19 cellular contexts compared by ENCODE assay signal in genomic region chr1:230855886-230856285, GRCh38. TPM values are rescaled to one million over a fixed set of nuclear protein-coding genes. Genes with fewer than 3 reads are reported as not detected.
A peak's percentile ranks its signal among the peaks of the same experiment; 100 is the strongest.
DNase-seq lines count a peak whose midpoint lies in the region; ATAC-seq and TF ChIP-seq lines count a peak whose summit lies in the region.
"Had no signal": no experiment of that assay in that cellular context is flagged by ENCODE, and none has a peak within 500 bp of the region (broad histone marks: within the 10 kb centered on the region; RNA-seq: fewer than 3 reads in every experiment).

No MANE protein-coding gene starts in this region.

- no peak overlapping the region for H2AFZ ChIP-seq in neuronal stem cell (ENCODE audit: low read length)

- H2BK15ac ChIP-seq in neuronal stem cell (ENCODE audit: low read length), result no peak overlapping the region

- peaks cover 4% of the 10 kb centered on the region for H3K79me1 ChIP-seq in neuronal stem cell (ENCODE audit: low read depth, low read length)

- H3K9me3 ChIP-seq in right atrium auricular region, result no peaks in the 10 kb centered on the region
- peaks cover 2 to 9% of the 10 kb centered on the region in 2 donors for H3K9me3 ChIP-seq in neuronal stem cell (replicated peaks in 1 of 2; ENCODE audit: control insufficient read depth in 2 of 2, insufficient read depth in 1 of 2, low read depth in 1 of 2, low read length in 2 of 2)
- H3K9me3 ChIP-seq in aorta (ENCODE audit: control insufficient read depth, low read length), result no peaks in the 10 kb centered on the region
- H3K9me3 ChIP-seq in uterus, result no peaks in the 10 kb centered on the region
- H3K9me3 ChIP-seq: transverse colon had no signal

- H3K14ac ChIP-seq in neuronal stem cell (ENCODE audit: low read length), result no peak overlapping the region

- no peak for TF ChIP-seq POLR2A in uterus (IDR thresholded peaks at IDR 0.05)

- H3K36me3 ChIP-seq in right atrium auricular region (peaks cover 30% of the 10 kb centered on the region), neuronal stem cell (replicated peaks in 1 of 2; ENCODE audit: control insufficient read depth in 2 of 2, insufficient read depth in 2 of 2, low read length in 2 of 2) (peaks cover 25 to 72% of the 10 kb centered on the region in 2 donors), aorta (ENCODE audit: control insufficient read depth in 1 of 2, insufficient read depth in 2 of 2, low read length in 1 of 2) (peaks cover 5% of the 10 kb centered on the region in 2 donors), uterus (no peaks in the 10 kb centered on the region)
- H3K36me3 ChIP-seq: transverse colon had no signal

- intact Hi-C loops in cardiac septum (cut with DNase I) (no loop called here), aorta (cut with DNase I) (no loop called here), uterus (cut with DNase I; ENCODE audit: low total_unique reads) (no loop called here)

- no peak overlapping the region for H3K23ac ChIP-seq in neuronal stem cell (ENCODE audit: low read depth, low read length, poor library complexity)

- DNase-seq in right atrium auricular region (ENCODE audit: low spot score) (no peak), cardiac septum (ENCODE audit: low spot score) (no peak), neuronal stem cell (ENCODE audit: low spot score) (no peak), aorta (no peak), uterus (no peak), NCI-H1105 (lab: John Stamatoyannopoulos, UW) (no peak)
- DNase-seq: activated CD4-positive, alpha-beta T cell treated with anti-CD3 and anti-CD28 coated beads, Interleukin-2, amount 50 U/mL, for 1 hour; activated T-cell treated with anti-CD3 and anti-CD28 coated beads, Interleukin-2, amount 50 U/mL, for 1 hour; EL; glutamatergic neuron; H9; MM.1S; NCI-H2029; NCI-H526 treated with DMSO at 0.1 percent for 48 hours; transverse colon had no signal

- peak overlapping the region; percentile 34 for H3K18ac ChIP-seq in neuronal stem cell (ENCODE audit: low read length)

- H3K4me2 ChIP-seq in neuronal stem cell (ENCODE audit: insufficient read depth, low read length, poor library complexity, severe bottlenecking), result no peak overlapping the region

- ATAC-seq in esophagus mucosa (peak; percentile 38), aorta (ENCODE audit: low FRiP score) (no peak), GM19351 (IDR thresholded peaks at IDR 0.05; ENCODE audit: unreplicated experiment) (no peak)
- ATAC-seq: Panc1 had no signal

- peaks cover 0 to 78% of the 10 kb centered on the region in 2 donors for H3K4me1 ChIP-seq in right atrium auricular region
- H3K4me1 ChIP-seq in neuronal stem cell (ENCODE audit: control insufficient read depth in 2 of 2, insufficient read depth in 1 of 2, low read depth in 1 of 2, low read length in 2 of 2), result peaks cover 27 to 47% of the 10 kb centered on the region in 2 donors
- H3K4me1 ChIP-seq in aorta (ENCODE audit: control insufficient read depth in 1 of 2, insufficient read depth in 2 of 2, low read length in 2 of 2), result peaks cover 1 to 15% of the 10 kb centered on the region in 2 donors
- peaks cover 0 to 18% of the 10 kb centered on the region in 2 donors for H3K4me1 ChIP-seq in uterus

- H3K9ac ChIP-seq in neuronal stem cell (ENCODE audit: low read depth, low read length, poor library complexity), result no peak overlapping the region

- WGBS in neuronal stem cell (ENCODE audit: extremely low coverage in 2 of 2, insufficient read length in 2 of 2, insufficient replicate concordance in 1 of 2), 2 donors, result no CpG with 5 or more reads among the region's 4 CpGs
- 41 to 55% methylated on average over 4 of the region's 4 CpGs for WGBS in aorta, 2 donors

- H3K27ac ChIP-seq in right atrium auricular region (peak overlapping the region; percentile 1 to 95), neuronal stem cell (replicated peaks; ENCODE audit: low read length) (no peak overlapping the region), aorta (ENCODE audit: low read depth in 1 of 2, low read length in 2 of 2) (peak overlapping the region; percentile 96 to 97), uterus (no peak overlapping the region)
- H3K27ac ChIP-seq: epithelial cell of prostate had no signal

- no peak overlapping the region for H4K8ac ChIP-seq in neuronal stem cell (ENCODE audit: low read depth, low read length)

- TF ChIP-seq CTCF in right atrium auricular region (IDR thresholded peaks at IDR 0.05), result no peak
- TF ChIP-seq CTCF in uterus (IDR thresholded peaks at IDR 0.05), result no peak

- no peak overlapping the region for H2AK5ac ChIP-seq in neuronal stem cell (ENCODE audit: low read depth, low read length)

- no peak overlapping the region for H2BK5ac ChIP-seq in neuronal stem cell (ENCODE audit: low read length)

- H3K4me3 ChIP-seq in right atrium auricular region (no peak overlapping the region), neuronal stem cell (ENCODE audit: low read length in 2 of 2) (no peak overlapping the region), aorta (ENCODE audit: low read length in 2 of 2) (no peak overlapping the region), uterus (no peak overlapping the region)
- H3K4me3 ChIP-seq: transverse colon had no signal

- H2BK12ac ChIP-seq in neuronal stem cell (ENCODE audit: low read length), result no peak overlapping the region

- no peak overlapping the region for H3K4ac ChIP-seq in neuronal stem cell (ENCODE audit: low read length)

- H3K27me3 ChIP-seq in right atrium auricular region (no peaks in the 10 kb centered on the region), neuronal stem cell (ENCODE audit: control insufficient read depth in 3 of 3, insufficient read depth in 3 of 3, low read depth in 1 of 3, low read length in 3 of 3) (no peaks in the 10 kb centered on the region), aorta (ENCODE audit: control insufficient read depth in 1 of 2, insufficient read depth in 2 of 2, low read length in 1 of 2) (no peaks in the 10 kb centered on the region), uterus (no peaks in the 10 kb centered on the region)
- H3K27me3 ChIP-seq: transverse colon had no signal

- no peak overlapping the region for H4K91ac ChIP-seq in neuronal stem cell (ENCODE audit: low read depth, low read length, poor library complexity)

- H2BK120ac ChIP-seq in neuronal stem cell (ENCODE audit: low read depth, low read length), result no peak overlapping the region

RNA-seq across cellular contexts. Expression of gene C1orf198, which starts 12.4 kb away (rescaled TPM):
- 100 to 1,000 TPM in 1 of 2 donors, 10 to 100 TPM in 1; 86.1 to 115 TPM for total RNA-seq in right atrium auricular region
- 73.9 TPM for total RNA-seq in cardiac septum
- total RNA-seq in esophagus mucosa, result 15.1 TPM
- 39.0 TPM for polyA plus RNA-seq in neuronal stem cell (2013, experiment 1 of 2)
- 39.1 TPM for polyA plus RNA-seq in neuronal stem cell (2013, experiment 2 of 2)
- total RNA-seq in aorta, result 100 to 1,000 TPM; 117 to 172 TPM
- 100 to 1,000 TPM in 1 of 2 donors, 10 to 100 TPM in 1; 61.2 to 110 TPM for polyA plus RNA-seq in aorta
- 10 to 100 TPM; 41.0 to 80.0 (median 60.8) TPM for total RNA-seq in uterus

Comparison
In these comparisons a context has a peak if more than half of its experiments do, and no peak if none do; other contexts are left out.
1. H3K27ac ChIP-seq: peak in right atrium auricular region (2 of 2) and aorta (2 of 2); none in neuronal stem cell (single experiment) and uterus (0 of 2).